In the genomic region with DNA sequence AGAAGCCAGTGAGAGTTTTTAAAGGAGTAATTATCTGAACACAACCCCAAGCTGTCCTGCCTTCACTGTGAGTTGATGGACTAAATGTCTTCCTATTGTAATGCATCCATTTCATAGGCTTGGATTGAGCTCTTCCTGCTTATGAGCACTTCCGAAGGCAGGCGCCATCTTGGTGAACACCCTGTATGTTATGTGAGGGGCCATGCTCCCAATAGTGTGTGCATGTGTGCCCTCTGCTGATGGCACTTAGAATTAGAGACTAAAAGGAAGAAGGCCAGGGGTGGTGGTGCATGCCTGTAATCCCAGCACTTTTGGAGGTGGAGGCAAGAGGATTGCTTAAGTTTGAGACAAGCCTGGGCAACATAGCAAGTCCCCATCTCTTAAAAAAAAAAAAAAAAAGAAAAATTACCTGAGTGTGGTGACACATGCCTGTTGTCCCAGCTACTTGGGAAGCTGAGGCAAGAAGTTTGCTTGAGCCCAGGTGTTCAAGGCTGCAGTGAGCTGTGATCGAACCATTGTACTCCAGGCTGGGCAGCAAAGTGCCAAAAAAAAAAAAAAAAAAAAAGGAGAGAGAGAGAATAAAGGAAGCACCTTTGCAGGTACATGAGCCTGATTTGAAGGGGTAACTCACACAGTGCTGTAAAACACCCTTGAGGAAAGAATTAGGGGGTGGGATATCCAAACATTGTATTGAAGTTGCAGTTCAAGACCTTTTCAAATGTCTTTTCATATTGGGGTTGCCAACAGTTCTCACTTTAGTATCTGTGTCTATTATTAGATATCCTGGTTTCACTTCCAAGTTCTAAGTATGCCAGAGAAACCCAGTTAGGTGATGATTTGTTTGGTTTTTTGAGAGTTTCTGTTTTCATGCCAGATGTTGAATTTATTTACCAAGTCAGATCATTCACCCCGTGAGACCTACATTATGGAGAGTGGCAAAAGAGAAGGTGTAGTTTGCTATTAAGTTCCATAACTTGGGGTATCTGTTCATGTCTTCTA, we compare ENCODE assay signal across 8 cellular contexts.
DNase-seq lines count a peak whose midpoint lies in the region; ATAC-seq and TF ChIP-seq lines count a peak whose summit lies in the region.

No MANE protein-coding gene starts in this region.

- H3K9me3 Mint-ChIP-seq in CD14-positive monocyte (no peaks in the 10 kb centered on the region), progenitor cell of endocrine pancreas (ENCODE audit: low read depth) (no peaks in the 10 kb centered on the region)

- H3K27me3 ChIP-seq in mammary epithelial cell (ENCODE audit: insufficient read depth, low read length), result no peaks in the 10 kb centered on the region

- no peak for TF ChIP-seq POLR2A in GM18505 (IDR thresholded peaks at IDR 0.05; ENCODE audit: borderline replicate concordance, extremely low read depth, insufficient read depth, insufficient read length)

- H3K4me1 Mint-ChIP-seq in CD14-positive monocyte (peaks cover 47% of the 10 kb centered on the region), progenitor cell of endocrine pancreas (ENCODE audit: low read depth) (peaks cover 1% of the 10 kb centered on the region)

- no peak for DNase-seq in CD14-positive monocyte (ENCODE audit: low spot score)
- peak; percentile 39 for DNase-seq in NCI-H345 (lab: John Stamatoyannopoulos, UW)
- no peak for DNase-seq in mammary epithelial cell
- DNase-seq in progenitor cell of endocrine pancreas (ENCODE audit: low spot score, unreplicated experiment), result no peak
- DNase-seq in islet precursor cell, result no peak
- no peak for DNase-seq in stimulated activated CD4-positive, alpha-beta T cell treated with anti-CD3 and anti-CD28 coated beads, Interleukin-4, amount 100 ng/mL, for 1 hour

- H2AFZ ChIP-seq in mammary epithelial cell (ENCODE audit: low read depth, low read length), result no peak overlapping the region

- H3K36me3 Mint-ChIP-seq in CD14-positive monocyte (peaks cover 0 to 2% of the 10 kb centered on the region in 2 donors), progenitor cell of endocrine pancreas (ENCODE audit: insufficient read depth) (peaks cover 4% of the 10 kb centered on the region)

- no TSS peak for BruUV-seq in mammary epithelial cell (replicated peaks; lab: Mats Ljungman, UMichigan)

- peaks cover 97% of the 10 kb centered on the region for H3K79me2 ChIP-seq in mammary epithelial cell (ENCODE audit: insufficient read depth, low read length)

- no peaks in the 10 kb centered on the region for H4K20me1 ChIP-seq in mammary epithelial cell (ENCODE audit: insufficient read depth, low read length)

- no peak overlapping the region for H3K4me2 ChIP-seq in mammary epithelial cell (ENCODE audit: insufficient read depth, low read depth, low read length)

- in situ Hi-C loops in mammary epithelial cell (cut with MboI; ENCODE audit: low sequenced_read_pairs in 2 of 2), result no loop called here

- H3K4me3 Mint-ChIP-seq in CD14-positive monocyte, result peak overlapping the region; percentile 24 to 37
- no peak overlapping the region for H3K4me3 Mint-ChIP-seq in progenitor cell of endocrine pancreas (ENCODE audit: low read depth)

- H3K4me1 ChIP-seq in mammary epithelial cell (ENCODE audit: insufficient read depth, low read length), result peaks cover 33% of the 10 kb centered on the region

- intact Hi-C loops in CD14-positive monocyte (cut with micrococcal nuclease) (no loop called here), mammary epithelial cell (cut with micrococcal nuclease) (no loop called here)

- H3K9ac ChIP-seq in mammary epithelial cell (ENCODE audit: insufficient read depth, low read length), result no peak overlapping the region

- peak overlapping the region; percentile 4 for H3K27ac ChIP-seq in mammary epithelial cell (ENCODE audit: insufficient read depth, low read depth, low read length)

- CTCF ChIA-PET in mammary epithelial cell (lab: Charles Lee; ENCODE audit: low non-redundant PET), result interaction anchor here (0.9 kb wide), 1 partner anchor 689 kb away, joined by 19 read pairs; no protein-coding TSS in a partner anchor

- H3K36me3 ChIP-seq in mammary epithelial cell (ENCODE audit: insufficient read depth, low read length), result peaks cover 16% of the 10 kb centered on the region

- 98% methylated on average over 4 of the region's 4 CpGs for WGBS in mammary epithelial cell (ENCODE audit: low coverage, missing lambda C conversion rate)

- no peak overlapping the region for H3K4me3 ChIP-seq in mammary epithelial cell (replicated peaks in 1 of 3; ENCODE audit: insufficient read depth in 1 of 3, low read depth in 2 of 3, low read length in 3 of 3)

- H3K27me3 Mint-ChIP-seq in CD14-positive monocyte (ENCODE audit: low read depth in 3 of 3) (peaks cover 0 to 1% (median 0%) of the 10 kb centered on the region in 3 donors), progenitor cell of endocrine pancreas (no peaks in the 10 kb centered on the region)

- dilution Hi-C loops in mammary epithelial cell (cut with HindIII; ENCODE audit: low sequenced_read_pairs), result no loop called here

- peak overlapping the region in 5 of 7 donors; percentile 2 to 83 (median 65) for H3K27ac Mint-ChIP-seq in CD14-positive monocyte
- H3K27ac Mint-ChIP-seq in progenitor cell of endocrine pancreas, result no peak overlapping the region

- TF ChIP-seq CTCF in CD14-positive monocyte (IDR thresholded peaks at IDR 0.05) (no peak), mammary epithelial cell (conservative IDR thresholded peaks at IDR 0.05 in 1 of 2, IDR thresholded peaks at IDR 0.05 in 1 of 2; ENCODE audit: extremely low read depth in 1 of 2, insufficient read depth in 1 of 2, low read depth in 1 of 2, low read length in 2 of 2) (peak in 1 of 2 donors; percentile 27), progenitor cell of endocrine pancreas (IDR thresholded peaks at IDR 0.05; ENCODE audit: unreplicated experiment) (peak; percentile 11)

- ATAC-seq in GM18505 (IDR thresholded peaks at IDR 0.05; ENCODE audit: unreplicated experiment) (peak; percentile 55), HG02798 (IDR thresholded peaks at IDR 0.05; ENCODE audit: poor library complexity, unreplicated experiment) (peak; percentile 49)

- no peaks in the 10 kb centered on the region for H3K9me3 ChIP-seq in mammary epithelial cell (replicated peaks; ENCODE audit: insufficient read depth, low read length)
